11 cellular contexts compared by ENCODE assay signal in genomic region chr3:99534951-99535704, GRCh38.
A peak's percentile ranks its signal among the peaks of the same experiment; 100 is the strongest.
DNase-seq lines count a peak whose midpoint lies in the region; ATAC-seq and TF ChIP-seq lines count a peak whose summit lies in the region.
"Had no signal": no experiment of that assay in that cellular context is flagged by ENCODE, and none has a peak within 500 bp of the region (broad histone marks: within the 10 kb centered on the region; RNA-seq: fewer than 3 reads in every experiment).

No MANE protein-coding gene starts in this region.

- TF ChIP-seq CTCF in tibial artery (IDR thresholded peaks at IDR 0.05) = no peak

- peak; percentile 77 for DNase-seq in LHCN-M2 (ENCODE audit: low read depth)
- DNase-seq in fibroblast of gingiva (ENCODE audit: low read depth) = peak; percentile 84
- no peak for DNase-seq in tibial artery
- no peak for DNase-seq in NCI-H69 (lab: John Stamatoyannopoulos, UW)
- no peak for DNase-seq in activated CD4-positive, alpha-beta T cell treated with anti-CD3 and anti-CD28 coated beads for 36 hours
- DNase-seq: islet precursor cell, NCI-H1092, right cardiac atrium had no signal

- POLR2A ChIA-PET in activated CD4-positive, alpha-beta T cell treated with anti-CD3 and anti-CD28 coated beads for 36 hours (lab: Charles Lee) = no interaction called here

- peak overlapping the region; percentile 62 to 64 for H3K27ac ChIP-seq in tibial artery

- ATAC-seq in GM21717 (IDR thresholded peaks at IDR 0.05; ENCODE audit: unreplicated experiment) (peak; percentile 65), HG03439 (IDR thresholded peaks at IDR 0.05; ENCODE audit: unreplicated experiment) (no peak)
- no peak for ATAC-seq in activated CD4-positive, alpha-beta T cell treated with anti-CD3 and anti-CD28 coated beads for 36 hours
- ATAC-seq: right cardiac atrium; stimulated activated memory B cell treated with anti-CD40 and anti-IgM and Interleukin-4, amounts not matched to agents 10 μg/mL and 1 μg/mL and 100 μg/mL, for 72 hours had no signal

- no peaks in the 10 kb centered on the region for H3K9me3 Mint-ChIP-seq in activated CD4-positive, alpha-beta T cell treated with anti-CD3 and anti-CD28 coated beads for 36 hours (ENCODE audit: low read depth)
- H3K9me3 Mint-ChIP-seq: stimulated activated memory B cell treated with anti-CD40 and anti-IgM and Interleukin-4, amounts not matched to agents 10 μg/mL and 1 μg/mL and 100 μg/mL, for 72 hours had no signal

- H3K27me3 ChIP-seq in tibial artery = no peaks in the 10 kb centered on the region

- no peaks in the 10 kb centered on the region for H3K36me3 ChIP-seq in tibial artery

- H3K36me3 Mint-ChIP-seq in activated CD4-positive, alpha-beta T cell treated with anti-CD3 and anti-CD28 coated beads for 36 hours (ENCODE audit: low read depth) = no peaks in the 10 kb centered on the region
- H3K36me3 Mint-ChIP-seq: stimulated activated memory B cell treated with anti-CD40 and anti-IgM and Interleukin-4, amounts not matched to agents 10 μg/mL and 1 μg/mL and 100 μg/mL, for 72 hours had no signal

- no peaks in the 10 kb centered on the region for H3K27me3 Mint-ChIP-seq in activated CD4-positive, alpha-beta T cell treated with anti-CD3 and anti-CD28 coated beads for 36 hours
- H3K27me3 Mint-ChIP-seq: stimulated activated memory B cell treated with anti-CD40 and anti-IgM and Interleukin-4, amounts not matched to agents 10 μg/mL and 1 μg/mL and 100 μg/mL, for 72 hours had no signal

- no peaks in the 10 kb centered on the region for H3K9me3 ChIP-seq in tibial artery

- CTCF ChIA-PET in activated CD4-positive, alpha-beta T cell treated with anti-CD3 and anti-CD28 coated beads for 36 hours (lab: Charles Lee) = no interaction called here

- H3K27ac Mint-ChIP-seq in activated CD4-positive, alpha-beta T cell treated with anti-CD3 and anti-CD28 coated beads for 36 hours = no peak overlapping the region
- H3K27ac Mint-ChIP-seq: stimulated activated memory B cell treated with anti-CD40 and anti-IgM and Interleukin-4, amounts not matched to agents 10 μg/mL and 1 μg/mL and 100 μg/mL, for 72 hours had no signal

- no peak overlapping the region for H3K4me3 ChIP-seq in tibial artery

- no peak overlapping the region for H3K4me3 Mint-ChIP-seq in activated CD4-positive, alpha-beta T cell treated with anti-CD3 and anti-CD28 coated beads for 36 hours
- H3K4me3 Mint-ChIP-seq: stimulated activated memory B cell treated with anti-CD40 and anti-IgM and Interleukin-4, amounts not matched to agents 10 μg/mL and 1 μg/mL and 100 μg/mL, for 72 hours had no signal

- H3K4me1 Mint-ChIP-seq in activated CD4-positive, alpha-beta T cell treated with anti-CD3 and anti-CD28 coated beads for 36 hours = no peaks in the 10 kb centered on the region
- H3K4me1 Mint-ChIP-seq: stimulated activated memory B cell treated with anti-CD40 and anti-IgM and Interleukin-4, amounts not matched to agents 10 μg/mL and 1 μg/mL and 100 μg/mL, for 72 hours had no signal

- peaks cover 0 to 49% (median 10%) of the 10 kb centered on the region in 4 donors for H3K4me1 ChIP-seq in tibial artery

- intact Hi-C loops in tibial artery (cut with DNase I; ENCODE audit: low total_unique reads) = no loop called here
- intact Hi-C loops in activated CD4-positive, alpha-beta T cell treated with anti-CD3 and anti-CD28 coated beads for 36 hours (cut with DNase I, micrococcal nuclease) = loop anchor here in 1 of 2 experiments (5.0 to 10.0 kb wide), 2 partner anchors 513 to 720 kb away; no protein-coding TSS in a partner anchor

Comparison
In these comparisons a context has a peak if more than half of its experiments do, and no peak if none do; other contexts are left out.
1. DNase-seq: peak in LHCN-M2 (single experiment) and fibroblast of gingiva (single experiment); none in tibial artery (0 of 2), NCI-H69 (single experiment) and activated CD4-positive, alpha-beta T cell treated with anti-CD3 and anti-CD28 coated beads for 36 hours (single experiment).